Comparison of ENCODE assay signal across 16 cellular contexts in genomic region chr18:63982361-63982760, GRCh38. TPM values are rescaled to one million over a fixed set of nuclear protein-coding genes. Genes with fewer than 3 reads are reported as not detected.
DNase-seq lines count a peak whose midpoint lies in the region; ATAC-seq and TF ChIP-seq lines count a peak whose summit lies in the region.
"Had no signal": no experiment of that assay in that cellular context is flagged by ENCODE, and none has a peak within 500 bp of the region (broad histone marks: within the 10 kb centered on the region; RNA-seq: fewer than 3 reads in every experiment).

No MANE protein-coding gene starts in this region.

- no peaks in the 10 kb centered on the region for H3K9me3 Mint-ChIP-seq in CD14-positive monocyte
- H3K9me3 Mint-ChIP-seq: CD8-positive, alpha-beta T cell had no signal

- no peaks in the 10 kb centered on the region for H3K79me2 ChIP-seq in hepatocyte

- H3K18ac ChIP-seq in IMR-90 (ENCODE audit: low read depth, low read length) = no peak overlapping the region

- no peak overlapping the region for H2BK5ac ChIP-seq in IMR-90 (ENCODE audit: low read depth, low read length, poor library complexity, severe bottlenecking)

- no peak overlapping the region for H2AFZ ChIP-seq in IMR-90 (replicated peaks; ENCODE audit: low read length, poor library complexity)
- H2AFZ ChIP-seq in hepatocyte = no peak overlapping the region
- H2AFZ ChIP-seq: GM23248 had no signal

- CTCF ChIA-PET in IMR-90 (lab: Yijun Ruan, JAX) = no interaction called here

- no peak overlapping the region for H2BK15ac ChIP-seq in IMR-90 (ENCODE audit: low read depth, low read length)

- no peak overlapping the region for H3K9ac ChIP-seq in IMR-90 (ENCODE audit: low read depth, low read length)
- H3K9ac ChIP-seq: GM23248 had no signal

- H3K9me3 ChIP-seq in IMR-90 (ENCODE audit: control insufficient read depth, insufficient read depth, low read length) (no peaks in the 10 kb centered on the region), neutrophil (no peaks in the 10 kb centered on the region), hepatocyte (ENCODE audit: low read depth) (no peaks in the 10 kb centered on the region)
- H3K9me3 ChIP-seq: A549, HAP-1 had no signal

- no peak for TF ChIP-seq POLR2A in IMR-90 (IDR thresholded peaks at IDR 0.05; ENCODE audit: low read depth, low read length)

- peaks cover 72 to 91% of the 10 kb centered on the region in 2 donors for H3K36me3 Mint-ChIP-seq in CD14-positive monocyte

- no peak overlapping the region for H3K4ac ChIP-seq in IMR-90 (ENCODE audit: low read depth, low read length)

- H3K4me1 ChIP-seq in IMR-90 (ENCODE audit: control insufficient read depth, insufficient read depth, low read length) (no peaks in the 10 kb centered on the region; the same call in 1 of the 2 replicates), neutrophil (ENCODE audit: control insufficient read depth in 1 of 2, insufficient read depth in 1 of 2, low read depth in 1 of 2, low read length in 1 of 2) (peaks cover 35 to 40% of the 10 kb centered on the region in 2 experiments), hepatocyte (ENCODE audit: insufficient read depth) (peaks cover 5% of the 10 kb centered on the region)
- H3K4me1 ChIP-seq: HAP-1 had no signal

- no peak overlapping the region for H3K23ac ChIP-seq in IMR-90 (ENCODE audit: low read depth, low read length)

- BruUV-seq in IMR-90 (replicated peaks; lab: Mats Ljungman, UMichigan) = no TSS peak

- H4K8ac ChIP-seq in IMR-90 (ENCODE audit: low read depth in 2 of 2, low read length in 2 of 2) = no peak overlapping the region

- H4K20me1 ChIP-seq in IMR-90 (ENCODE audit: insufficient read depth, low read length) = no peaks in the 10 kb centered on the region
- H4K20me1 ChIP-seq in hepatocyte (ENCODE audit: insufficient read depth, poor library complexity, severe bottlenecking) = no peaks in the 10 kb centered on the region

- no peak overlapping the region for H3K4me3 Mint-ChIP-seq in CD14-positive monocyte
- H3K4me3 Mint-ChIP-seq: CD8-positive, alpha-beta T cell had no signal

- H3K4me2 ChIP-seq in IMR-90 (ENCODE audit: low read depth, low read length) (no peak overlapping the region), hepatocyte (no peak overlapping the region)
- H3K4me2 ChIP-seq: A549 had no signal

- no peaks in the 10 kb centered on the region; the same call in 1 of the 2 replicates for H3K9me1 ChIP-seq in IMR-90 (ENCODE audit: insufficient read depth, low read length)

- no peak overlapping the region for H3K14ac ChIP-seq in IMR-90 (replicated peaks; ENCODE audit: low read depth, low read length)

- H2BK20ac ChIP-seq in IMR-90 (ENCODE audit: low read depth, low read length) = no peak overlapping the region

- DNase-seq in SKM-1 treated with dmso at 0.1 percent for 144 hours (lab: John Stamatoyannopoulos, UW; ENCODE audit: unreplicated experiment) (peak; percentile 7), SKM-1 (lab: John Stamatoyannopoulos, UW; ENCODE audit: unreplicated experiment) (no peak), CD14-positive monocyte (ENCODE audit: low spot score) (no peak), IMR-90 (no peak), D341Med (ENCODE audit: low spot score) (no peak), SHP77 (lab: John Stamatoyannopoulos, UW) (no peak), hepatocyte (ENCODE audit: low spot score) (no peak)
- DNase-seq: Calu3; CD8-positive, alpha-beta T cell; GM23248 had no signal

- H2AK9ac ChIP-seq in IMR-90 (replicated peaks; ENCODE audit: low read depth, low read length, poor library complexity) = no peak overlapping the region

- in situ Hi-C loops in IMR-90 (cut with MboI; ENCODE audit: low sequenced_read_pairs) = no loop called here

- H3K4me3 ChIP-seq in IMR-90 (ENCODE audit: insufficient read depth, low read depth, low read length) (no peak overlapping the region), neutrophil (ENCODE audit: low read depth in 1 of 2, low read length in 1 of 2) (no peak overlapping the region), hepatocyte (no peak overlapping the region)
- H3K4me3 ChIP-seq: A549, GM23248, HAP-1 had no signal

- ATAC-seq in IMR-90 (ENCODE audit: low read depth) = no peak
- ATAC-seq: A549; CD8-positive, alpha-beta T cell had no signal

- H4K91ac ChIP-seq in IMR-90 (ENCODE audit: insufficient read depth, low read depth, low read length) = no peak overlapping the region

- peaks cover 55% of the 10 kb centered on the region for H3K4me1 Mint-ChIP-seq in CD14-positive monocyte

- peak overlapping the region in 5 of 7 donors; percentile 32 to 85 (median 69) for H3K27ac Mint-ChIP-seq in CD14-positive monocyte
- H3K27ac Mint-ChIP-seq: CD8-positive, alpha-beta T cell had no signal

- TF ChIP-seq RAD21 in IMR-90 (IDR thresholded peaks at IDR 0.05; ENCODE audit: low read length) = no peak

- H3K27me3 ChIP-seq in IMR-90 (ENCODE audit: control insufficient read depth, insufficient read depth, low read length) (no peaks in the 10 kb centered on the region), neutrophil (no peaks in the 10 kb centered on the region), hepatocyte (no peaks in the 10 kb centered on the region)

- dilution Hi-C loops in IMR-90 (cut with HindIII; ENCODE audit: low sequenced_read_pairs, unreplicated experiment) = no loop called here

- H3K27me3 Mint-ChIP-seq in CD14-positive monocyte (ENCODE audit: low read depth in 3 of 3) = peaks cover 0 to 2% (median 0%) of the 10 kb centered on the region in 3 donors

- intact Hi-C loops in CD14-positive monocyte (cut with micrococcal nuclease) (no loop called here), IMR-90 (cut with micrococcal nuclease) (no loop called here)

- H3K79me1 ChIP-seq in IMR-90 (ENCODE audit: low read depth in 1 of 2, low read length in 2 of 2) = peaks cover 21 to 35% of the 10 kb centered on the region in 2 experiments

- WGBS in IMR-90 (ENCODE audit: extremely low coverage in 2 of 2, insufficient read length in 1 of 2), 2 experiments = no CpG with 5 or more reads among the region's 3 CpGs
- WGBS in hepatocyte (ENCODE audit: low lambda C conversion rate, missing lambda C conversion rate) = 96% methylated on average over 3 of the region's 3 CpGs

- POLR2A ChIA-PET in IMR-90 (lab: Charles Lee; ENCODE audit: unreplicated experiment) = no interaction called here

- H2AK5ac ChIP-seq in IMR-90 (ENCODE audit: low read depth, low read length) = no peak overlapping the region

- H3K9me2 ChIP-seq in hepatocyte (replicated peaks; ENCODE audit: insufficient read depth) = no peaks in the 10 kb centered on the region

- no peak overlapping the region for H3K56ac ChIP-seq in IMR-90 (ENCODE audit: extremely low read depth, insufficient read depth, low read length)

- H4K5ac ChIP-seq in IMR-90 (ENCODE audit: low read depth, low read length) = no peak overlapping the region

- peaks cover 23% of the 10 kb centered on the region for H3K36me3 ChIP-seq in IMR-90 (ENCODE audit: control insufficient read depth, insufficient read depth, low read length)
- peaks cover 49% of the 10 kb centered on the region for H3K36me3 ChIP-seq in neutrophil
- no peaks in the 10 kb centered on the region for H3K36me3 ChIP-seq in hepatocyte (replicated peaks; ENCODE audit: insufficient read depth, low read depth)
- H3K36me3 ChIP-seq: HAP-1 had no signal

- H2BK120ac ChIP-seq in IMR-90 (ENCODE audit: low read depth, low read length) = no peak overlapping the region

- TF ChIP-seq CTCF in CD14-positive monocyte (IDR thresholded peaks at IDR 0.05) = no peak
- no peak for TF ChIP-seq CTCF in IMR-90 (conservative IDR thresholded peaks at IDR 0.05; ENCODE audit: low read depth, low read length)
- TF ChIP-seq CTCF in neutrophil (IDR thresholded peaks at IDR 0.05) = no peak
- no peak for TF ChIP-seq CTCF in hepatocyte (IDR thresholded peaks at IDR 0.05; ENCODE audit: poor library complexity)

- no peak overlapping the region for H3K27ac ChIP-seq in IMR-90 (ENCODE audit: insufficient read depth, low read length)
- peak overlapping the region; percentile 56 for H3K27ac ChIP-seq in neutrophil
- no peak overlapping the region for H3K27ac ChIP-seq in hepatocyte
- H3K27ac ChIP-seq: 22Rv1, A549, C4-2B, GM23248 had no signal

TF ChIP-seq in IMR-90, 13 proteins besides CTCF, POLR2A, EP300 and RAD21:
- TF ChIP-seq RCOR1 (IDR thresholded peaks at IDR 0.05; ENCODE audit: insufficient replicate concordance, low read length) = no peak
- TF ChIP-seq RFX5 (IDR thresholded peaks at IDR 0.05; ENCODE audit: low read depth, low read length) = no peak
- peak; percentile 81 for TF ChIP-seq CEBPB (IDR thresholded peaks at IDR 0.05; ENCODE audit: low read depth, low read length)

RNA-seq across cellular contexts. Expression of gene SERPINB8, which starts 12.5 kb away (rescaled TPM):
- polyA plus RNA-seq in CD14-positive monocyte = 100 to 1,000 TPM; 115 to 141 TPM
- 14.3 and 18.3 TPM in 2 replicates for total RNA-seq in IMR-90 (2012; rRNA removed)
- 14.8 and 16.7 TPM in 2 replicates for polyA plus RNA-seq in IMR-90 (2012; rRNA removed)
- 4.4 and 6.2 TPM in 2 replicates for polyA plus RNA-seq in IMR-90 (2012; cell fraction: cytosol; rRNA removed)
- polyA plus RNA-seq in IMR-90 (2012; cell fraction: nucleus; rRNA removed; ENCODE audit: low replicate concordance) = 4.9 and 21.9 TPM in 2 replicates
- 9.3 and 10.9 TPM in 2 replicates for total RNA-seq in hepatocyte
- 14.7 and 16.7 TPM in 2 replicates for polyA plus RNA-seq in hepatocyte

RNA-seq across cellular contexts. Expression of gene HMSD, which starts 33.3 kb away (rescaled TPM):
- polyA plus RNA-seq in CD14-positive monocyte (not detected), IMR-90 (2012; rRNA removed) (0.17 and 0.19 TPM in 2 replicates), hepatocyte (0.51 TPM in 1 of 2 replicates, not detected in the other)
- total RNA-seq in IMR-90 (2012; rRNA removed) (0.28 and 0.36 TPM in 2 replicates), hepatocyte (0.10 TPM in 1 of 2 replicates, not detected in the other)
- polyA plus RNA-seq in IMR-90 (2012; cell fraction: cytosol; rRNA removed) = 0.03 and 0.22 TPM in 2 replicates
- polyA plus RNA-seq in IMR-90 (2012; cell fraction: nucleus; rRNA removed; ENCODE audit: low replicate concordance) = 0.10 and 0.75 TPM in 2 replicates
- total RNA-seq: CD8-positive, alpha-beta T cell; GM23248; HT-29 had no signal
